10 cellular contexts compared by ENCODE assay signal in genomic region chr6:215335-216034, GRCh38.
DNase-seq lines count a peak whose midpoint lies in the region; ATAC-seq and TF ChIP-seq lines count a peak whose summit lies in the region.
"Had no signal": no experiment of that assay in that cellular context is flagged by ENCODE, and none has a peak within 500 bp of the region (broad histone marks: within the 10 kb centered on the region; RNA-seq: fewer than 3 reads in every experiment).

No MANE protein-coding gene starts in this region.

- H3K4me3 Mint-ChIP-seq in activated naive CD8-positive, alpha-beta T cell treated with anti-CD3 and anti-CD28 coated beads, Interleukin-2, amount 10 ng/mL, durations not matched to agents 7 days and 5 days = no peak overlapping the region
- H3K4me3 Mint-ChIP-seq in GM23338 = no peak overlapping the region

- ATAC-seq in activated naive CD8-positive, alpha-beta T cell treated with anti-CD3 and anti-CD28 coated beads, Interleukin-2, amount 10 ng/mL, durations not matched to agents 7 days and 5 days (ENCODE audit: low read depth) = peak; percentile 43
- ATAC-seq in GM23338 = no peak

- no peak overlapping the region for H3K4me3 ChIP-seq in GM23248
- no peak overlapping the region for H3K4me3 ChIP-seq in GM23338
- no peak overlapping the region for H3K4me3 ChIP-seq in Peyer's patch

- H3K27me3 Mint-ChIP-seq in activated naive CD8-positive, alpha-beta T cell treated with anti-CD3 and anti-CD28 coated beads, Interleukin-2, amount 10 ng/mL, durations not matched to agents 7 days and 5 days = peaks cover 7% of the 10 kb centered on the region
- H3K27me3 Mint-ChIP-seq in GM23338 (ENCODE audit: insufficient read depth, low read depth, poor library complexity) = peaks cover 11% of the 10 kb centered on the region

- 53 to 61% methylated on average over 11 of the region's 11 CpGs for WGBS in GM23248 (ENCODE audit: low coverage in 1 of 2, low lambda C conversion rate in 2 of 2, missing lambda C conversion rate in 2 of 2), 2 experiments

- no peak overlapping the region for H3K27ac ChIP-seq in GM23248
- H3K27ac ChIP-seq in GM23338 (ENCODE audit: low read depth) = no peak overlapping the region
- H3K27ac ChIP-seq in Peyer's patch = no peak overlapping the region

- TF ChIP-seq POLR2A in Peyer's patch (IDR thresholded peaks at IDR 0.05) = no peak

- no peak overlapping the region for H3K9ac ChIP-seq in GM23248

- peaks cover 15% of the 10 kb centered on the region for H3K4me1 Mint-ChIP-seq in activated naive CD8-positive, alpha-beta T cell treated with anti-CD3 and anti-CD28 coated beads, Interleukin-2, amount 10 ng/mL, durations not matched to agents 7 days and 5 days
- H3K4me1 Mint-ChIP-seq in GM23338 = peaks cover 11% of the 10 kb centered on the region

- TF ChIP-seq CTCF in GM23338 (conservative IDR thresholded peaks at IDR 0.05; ENCODE audit: low read depth in 2 of 2) = no peak
- TF ChIP-seq CTCF in Peyer's patch (IDR thresholded peaks at IDR 0.05) = no peak

- H3K27me3 ChIP-seq in GM23248 (replicated peaks; ENCODE audit: insufficient read depth) (peaks cover 20% of the 10 kb centered on the region), GM23338 (ENCODE audit: insufficient read depth) (no peaks in the 10 kb centered on the region), Peyer's patch (no peaks in the 10 kb centered on the region)

- H2AFZ ChIP-seq in GM23248 (no peak overlapping the region), GM23338 (no peak overlapping the region)

- no peaks in the 10 kb centered on the region for H3K79me2 ChIP-seq in GM23248 (ENCODE audit: insufficient read depth)
- H3K79me2 ChIP-seq in GM23338 (replicated peaks; ENCODE audit: insufficient read depth) = no peaks in the 10 kb centered on the region

- H4K20me1 ChIP-seq in GM23248 (ENCODE audit: insufficient read depth) (no peaks in the 10 kb centered on the region), GM23338 (replicated peaks; ENCODE audit: insufficient read depth) (no peaks in the 10 kb centered on the region)

- H3K9me3 ChIP-seq in GM23248 (ENCODE audit: low read depth) (no peaks in the 10 kb centered on the region), Peyer's patch (no peaks in the 10 kb centered on the region)

- in situ Hi-C loops in GM23248 (cut with MboI) = no loop called here

- H3K4me2 ChIP-seq in GM23248 (ENCODE audit: unreplicated experiment) = no peak overlapping the region
- H3K4me2 ChIP-seq in GM23338 = no peak overlapping the region

- peaks cover 7% of the 10 kb centered on the region for H3K36me3 Mint-ChIP-seq in activated naive CD8-positive, alpha-beta T cell treated with anti-CD3 and anti-CD28 coated beads, Interleukin-2, amount 10 ng/mL, durations not matched to agents 7 days and 5 days
- H3K36me3 Mint-ChIP-seq in GM23338 (ENCODE audit: low read depth) = peaks cover 17% of the 10 kb centered on the region

- H3F3A ChIP-seq in GM23248 (ENCODE audit: insufficient read depth) (no peaks in the 10 kb centered on the region), GM23338 (replicated peaks; ENCODE audit: low read depth) (no peaks in the 10 kb centered on the region)

- POLR2A ChIA-PET in activated naive CD8-positive, alpha-beta T cell treated with anti-CD3 and anti-CD28 coated beads, Interleukin-2, amount 10 ng/mL, durations not matched to agents 7 days and 5 days (lab: Charles Lee) = no interaction called here

- DNase-seq in GM23248 = peak; percentile 53
- peak in 3 of 5 experiments; percentile 52 to 92 (median 68) for DNase-seq in T-helper 2 cell
- no peak for DNase-seq in activated naive CD8-positive, alpha-beta T cell treated with anti-CD3 and anti-CD28 coated beads, Interleukin-2, amount 10 ng/mL, durations not matched to agents 7 days and 5 days
- peak; percentile 78 to 81 for DNase-seq in stimulated activated CD4-positive, alpha-beta T cell treated with anti-CD3 and anti-CD28 coated beads, Interleukin-15, amount 100 ng/mL, for 48 hours (ENCODE audit: low read depth in 2 of 2)
- DNase-seq in GM23338 (ENCODE audit: low spot score) = no peak
- DNase-seq in SIG-M5 (lab: John Stamatoyannopoulos, UW) = no peak
- DNase-seq in NCI-H2227 treated with DMSO at 0.1 percent for 48 hours (lab: John Stamatoyannopoulos, UW) = no peak
- no peak for DNase-seq in Peyer's patch
- DNase-seq: cerebellar nuclear complex, OCI-M1 had no signal

- H3K9me2 ChIP-seq in GM23248 (ENCODE audit: insufficient read depth) (no peaks in the 10 kb centered on the region), GM23338 (ENCODE audit: insufficient read depth) (peaks cover 5% of the 10 kb centered on the region)

- H3K36me3 ChIP-seq in GM23248 (ENCODE audit: low read depth) (no peaks in the 10 kb centered on the region), GM23338 (ENCODE audit: insufficient read depth) (no peaks in the 10 kb centered on the region), Peyer's patch (no peaks in the 10 kb centered on the region)

- no peaks in the 10 kb centered on the region for H3K4me1 ChIP-seq in GM23248 (ENCODE audit: insufficient read depth)
- H3K4me1 ChIP-seq in GM23338 (ENCODE audit: insufficient read depth) = peaks cover 6% of the 10 kb centered on the region; the same call in 1 of the 2 replicates
- H3K4me1 ChIP-seq in Peyer's patch = peaks cover 0 to 25% (median 0%) of the 10 kb centered on the region in 4 donors

- H3K9me3 Mint-ChIP-seq in activated naive CD8-positive, alpha-beta T cell treated with anti-CD3 and anti-CD28 coated beads, Interleukin-2, amount 10 ng/mL, durations not matched to agents 7 days and 5 days = peaks cover 8% of the 10 kb centered on the region
- H3K9me3 Mint-ChIP-seq in GM23338 = peaks cover 31% of the 10 kb centered on the region

- no peak overlapping the region for H3K27ac Mint-ChIP-seq in activated naive CD8-positive, alpha-beta T cell treated with anti-CD3 and anti-CD28 coated beads, Interleukin-2, amount 10 ng/mL, durations not matched to agents 7 days and 5 days
- H3K27ac Mint-ChIP-seq in GM23338 = no peak overlapping the region

TF ChIP-seq in GM23338, 12 proteins besides CTCF, POLR2A, EP300 and RAD21 (continues in another document):
- no peak for TF ChIP-seq STAT1 (IDR thresholded peaks at IDR 0.05; ENCODE audit: unreplicated experiment)
- no peak for TF ChIP-seq ZNF462 (CRISPR knock-in tag; IDR thresholded peaks at IDR 0.05)
- no peak for TF ChIP-seq POLR2AphosphoS5 (IDR thresholded peaks at IDR 0.05; ENCODE audit: low read depth)
- TF ChIP-seq ZNF331 (CRISPR knock-in tag; IDR thresholded peaks at IDR 0.05; ENCODE audit: low read depth) = no peak
- TF ChIP-seq EZH2 (IDR thresholded peaks at IDR 0.05; ENCODE audit: low read depth, unreplicated experiment) = no peak

Comparison
In these comparisons a context has a peak if more than half of its experiments do, and no peak if none do; other contexts are left out.
1. DNase-seq: peak in GM23248 (single experiment), T-helper 2 cell (3 of 5) and stimulated activated CD4-positive, alpha-beta T cell treated with anti-CD3 and anti-CD28 coated beads, Interleukin-15, amount 100 ng/mL, for 48 hours (2 of 2); none in activated naive CD8-positive, alpha-beta T cell treated with anti-CD3 and anti-CD28 coated beads, Interleukin-2, amount 10 ng/mL, durations not matched to agents 7 days and 5 days (single experiment), GM23338 (single experiment), SIG-M5 (single experiment), NCI-H2227 treated with DMSO at 0.1 percent for 48 hours (single experiment) and Peyer's patch (0 of 3).